ENCODE assay signal across 1 cellular context in genomic region chr3:44198265-44198956, GRCh38.
A peak's percentile ranks its signal among the peaks of the same experiment; 100 is the strongest.
TF ChIP-seq lines count a peak whose summit lies in the region.

No MANE protein-coding gene starts in this region.

TF ChIP-seq in GM12878, 131 proteins besides CTCF, POLR2A, EP300 and RAD21 (continued from another document):
- TF ChIP-seq, protein P1, sequence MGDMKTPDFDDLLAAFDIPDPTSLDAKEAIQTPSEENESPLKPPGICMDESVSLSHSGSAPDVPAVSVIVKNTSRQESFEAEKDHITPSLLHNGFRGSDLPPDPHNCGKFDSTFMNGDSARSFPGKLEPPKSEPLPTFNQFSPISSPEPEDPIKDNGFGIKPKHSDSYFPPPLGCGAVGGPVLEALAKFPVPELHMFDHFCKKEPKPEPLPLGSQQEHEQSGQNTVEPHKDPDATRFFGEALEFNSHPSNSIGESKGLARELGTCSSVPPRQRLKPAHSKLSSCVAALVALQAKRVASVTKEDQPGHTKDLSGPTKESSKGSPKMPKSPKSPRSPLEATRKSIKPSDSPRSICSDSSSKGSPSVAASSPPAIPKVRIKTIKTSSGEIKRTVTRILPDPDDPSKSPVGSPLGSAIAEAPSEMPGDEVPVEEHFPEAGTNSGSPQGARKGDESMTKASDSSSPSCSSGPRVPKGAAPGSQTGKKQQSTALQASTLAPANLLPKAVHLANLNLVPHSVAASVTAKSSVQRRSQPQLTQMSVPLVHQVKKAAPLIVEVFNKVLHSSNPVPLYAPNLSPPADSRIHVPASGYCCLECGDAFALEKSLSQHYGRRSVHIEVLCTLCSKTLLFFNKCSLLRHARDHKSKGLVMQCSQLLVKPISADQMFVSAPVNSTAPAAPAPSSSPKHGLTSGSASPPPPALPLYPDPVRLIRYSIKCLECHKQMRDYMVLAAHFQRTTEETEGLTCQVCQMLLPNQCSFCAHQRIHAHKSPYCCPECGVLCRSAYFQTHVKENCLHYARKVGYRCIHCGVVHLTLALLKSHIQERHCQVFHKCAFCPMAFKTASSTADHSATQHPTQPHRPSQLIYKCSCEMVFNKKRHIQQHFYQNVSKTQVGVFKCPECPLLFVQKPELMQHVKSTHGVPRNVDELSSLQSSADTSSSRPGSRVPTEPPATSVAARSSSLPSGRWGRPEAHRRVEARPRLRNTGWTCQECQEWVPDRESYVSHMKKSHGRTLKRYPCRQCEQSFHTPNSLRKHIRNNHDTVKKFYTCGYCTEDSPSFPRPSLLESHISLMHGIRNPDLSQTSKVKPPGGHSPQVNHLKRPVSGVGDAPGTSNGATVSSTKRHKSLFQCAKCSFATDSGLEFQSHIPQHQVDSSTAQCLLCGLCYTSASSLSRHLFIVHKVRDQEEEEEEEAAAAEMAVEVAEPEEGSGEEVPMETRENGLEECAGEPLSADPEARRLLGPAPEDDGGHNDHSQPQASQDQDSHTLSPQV (IDR thresholded peaks at IDR 0.05) = 0 out of 2 replicates have a peak, but pooled peaks have one; percentile 30
- no peak for TF ChIP-seq TCF7 (IDR thresholded peaks at IDR 0.05; ENCODE audit: borderline replicate concordance)
- 0 out of 4 replicates have a peak, but pooled peaks of 1 of the 2 experiments have one; percentile 17 for TF ChIP-seq BHLHE40 (IDR thresholded peaks at IDR 0.05; ENCODE audit: borderline replicate concordance in 1 of 2, low read depth in 2 of 2, low read length in 1 of 2)
- TF ChIP-seq YBX1 (IDR thresholded peaks at IDR 0.05) = no peak
- no peak for TF ChIP-seq E2F4 (IDR thresholded peaks at IDR 0.05; ENCODE audit: low read depth, low read length)
- peak; percentile 49; the same call in 1 of the 2 replicates for TF ChIP-seq SMARCA5 (IDR thresholded peaks at IDR 0.05)
- TF ChIP-seq YY1 (IDR thresholded peaks at IDR 0.05; ENCODE audit: low read depth, low read length) = peak; percentile 59; the same call in 1 of the 2 replicates
- 0 out of 2 replicates have a peak, but pooled peaks have one; percentile 40 for TF ChIP-seq CHD2 (IDR thresholded peaks at IDR 0.05; ENCODE audit: borderline replicate concordance, low read depth, low read length)
- no peak for TF ChIP-seq ATF7 (IDR thresholded peaks at IDR 0.05; ENCODE audit: low read depth)
- peak; percentile 17; the same call in 1 of the 2 replicates for TF ChIP-seq SPI1 (IDR thresholded peaks at IDR 0.05; ENCODE audit: borderline replicate concordance, insufficient read depth, low read depth, low read length)
- TF ChIP-seq, protein P2, sequence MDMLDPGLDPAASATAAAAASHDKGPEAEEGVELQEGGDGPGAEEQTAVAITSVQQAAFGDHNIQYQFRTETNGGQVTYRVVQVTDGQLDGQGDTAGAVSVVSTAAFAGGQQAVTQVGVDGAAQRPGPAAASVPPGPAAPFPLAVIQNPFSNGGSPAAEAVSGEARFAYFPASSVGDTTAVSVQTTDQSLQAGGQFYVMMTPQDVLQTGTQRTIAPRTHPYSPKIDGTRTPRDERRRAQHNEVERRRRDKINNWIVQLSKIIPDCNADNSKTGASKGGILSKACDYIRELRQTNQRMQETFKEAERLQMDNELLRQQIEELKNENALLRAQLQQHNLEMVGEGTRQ (IDR thresholded peaks at IDR 0.05; ENCODE audit: borderline replicate concordance, low read depth, low read length) = no peak
- TF ChIP-seq EGR1 (IDR thresholded peaks at IDR 0.05; ENCODE audit: borderline replicate concordance in 1 of 2, low read depth in 2 of 2, low read length in 2 of 2) = peak in 1 of 2 experiments; percentile 97; a peak in 2 of 3 replicates
